Comparison of ENCODE assay signal across 14 cellular contexts in genomic region chr17:3730881-3731429, GRCh38. TPM values are rescaled to one million over a fixed set of nuclear protein-coding genes. Genes with fewer than 3 reads are reported as not detected.
A peak's percentile ranks its signal among the peaks of the same experiment; 100 is the strongest.
DNase-seq lines count a peak whose midpoint lies in the region; ATAC-seq and TF ChIP-seq lines count a peak whose summit lies in the region.
"Had no signal": no experiment of that assay in that cellular context is flagged by ENCODE, and none has a peak within 500 bp of the region (broad histone marks: within the 10 kb centered on the region; RNA-seq: fewer than 3 reads in every experiment).

No MANE protein-coding gene starts in this region.

- H3K4me2 ChIP-seq in SK-N-SH, result no peak overlapping the region

- peaks cover 22% of the 10 kb centered on the region for H3K36me3 Mint-ChIP-seq in WTC11
- peaks cover 0 to 29% (median 0%) of the 10 kb centered on the region in 3 donors for H3K36me3 Mint-ChIP-seq in CD8-positive, alpha-beta memory T cell
- peaks cover 3% of the 10 kb centered on the region for H3K36me3 Mint-ChIP-seq in progenitor cell of endocrine pancreas (ENCODE audit: insufficient read depth)

- ATAC-seq in SK-N-SH treated with all-trans-retinoic acid at 6 μM for 48 hours, result peak; percentile 71
- ATAC-seq in WTC11, result peak; percentile 23; the same call in 1 of the 2 replicates
- no peak for ATAC-seq in GM19455 (IDR thresholded peaks at IDR 0.05; ENCODE audit: unreplicated experiment)
- ATAC-seq: natural killer cell treated with Interleukin-12 subunit alpha and Interleukin-12 subunit beta and Interleukin-15 and Interleukin-18, amount 100 ng/mL, for 72 hours had no signal

- no peak for DNase-seq in SK-N-SH
- DNase-seq in WTC11 (ENCODE audit: low spot score), result no peak
- peak; percentile 76 for DNase-seq in hepatic stellate cell (ENCODE audit: low spot score)
- no peak for DNase-seq in retinal pigment epithelial cell (ENCODE audit: low read depth)
- DNase-seq in CD8-positive, alpha-beta memory T cell, result no peak
- no peak for DNase-seq in progenitor cell of endocrine pancreas (ENCODE audit: low spot score, unreplicated experiment)
- DNase-seq: 8988T, amniotic stem cell, small intestine, substantia nigra, SW 1271 had no signal

- no peaks in the 10 kb centered on the region for H3K9me2 ChIP-seq in SK-N-SH

- H3K27ac Mint-ChIP-seq in WTC11, result peak overlapping the region; percentile 82; the same call in 1 of the 2 replicates
- H3K27ac Mint-ChIP-seq in CD8-positive, alpha-beta memory T cell, result no peak overlapping the region
- no peak overlapping the region for H3K27ac Mint-ChIP-seq in progenitor cell of endocrine pancreas

- H3K9me3 ChIP-seq in SK-N-SH, result no peaks in the 10 kb centered on the region
- H3K9me3 ChIP-seq in CD8-positive, alpha-beta memory T cell (ENCODE audit: low read length), result no peaks in the 10 kb centered on the region

- no peaks in the 10 kb centered on the region for H4K20me1 ChIP-seq in SK-N-SH (ENCODE audit: insufficient read depth)

- no peaks in the 10 kb centered on the region for H3K9me3 Mint-ChIP-seq in WTC11
- H3K9me3 Mint-ChIP-seq in CD8-positive, alpha-beta memory T cell, result no peaks in the 10 kb centered on the region
- H3K9me3 Mint-ChIP-seq in progenitor cell of endocrine pancreas (ENCODE audit: low read depth), result no peaks in the 10 kb centered on the region
- H3K9me3 Mint-ChIP-seq: natural killer cell treated with Interleukin-12 subunit alpha and Interleukin-12 subunit beta and Interleukin-15 and Interleukin-18, amount 100 ng/mL, for 72 hours had no signal

- H3K27me3 Mint-ChIP-seq in WTC11 (ENCODE audit: low read depth) (no peaks in the 10 kb centered on the region), progenitor cell of endocrine pancreas (no peaks in the 10 kb centered on the region)
- H3K27me3 Mint-ChIP-seq in CD8-positive, alpha-beta memory T cell, result no peaks in the 10 kb centered on the region
- H3K27me3 Mint-ChIP-seq: natural killer cell treated with Interleukin-12 subunit alpha and Interleukin-12 subunit beta and Interleukin-15 and Interleukin-18, amount 100 ng/mL, for 72 hours had no signal

- H3K4me3 Mint-ChIP-seq in WTC11, result no peak overlapping the region
- H3K4me3 Mint-ChIP-seq in CD8-positive, alpha-beta memory T cell, result no peak overlapping the region
- H3K4me3 Mint-ChIP-seq in progenitor cell of endocrine pancreas (ENCODE audit: low read depth), result no peak overlapping the region
- H3K4me3 Mint-ChIP-seq: natural killer cell treated with Interleukin-12 subunit alpha and Interleukin-12 subunit beta and Interleukin-15 and Interleukin-18, amount 100 ng/mL, for 72 hours had no signal

- H3K27me3 ChIP-seq in SK-N-SH (ENCODE audit: insufficient read depth), result no peaks in the 10 kb centered on the region
- H3K27me3 ChIP-seq in CD8-positive, alpha-beta memory T cell (ENCODE audit: insufficient read depth, low read length, poor library complexity, severe bottlenecking), result no peaks in the 10 kb centered on the region

- H3K9ac ChIP-seq in SK-N-SH, result no peak overlapping the region

- peaks cover 0 to 3% of the 10 kb centered on the region in 2 experiments for H3K36me3 ChIP-seq in SK-N-SH (replicated peaks in 1 of 2; ENCODE audit: control insufficient read depth in 1 of 2, insufficient read depth in 2 of 2, low read length in 1 of 2)
- no peaks in the 10 kb centered on the region for H3K36me3 ChIP-seq in CD8-positive, alpha-beta memory T cell (ENCODE audit: insufficient read depth, low read length)

- POLR2A ChIA-PET in SK-N-SH (lab: Yijun Ruan, JAX) (no interaction called here), WTC11 (lab: Charles Lee) (no interaction called here)
- POLR2A ChIA-PET in CD8-positive, alpha-beta memory T cell (lab: Charles Lee), result no interaction called here

- TF ChIP-seq RAD21 in SK-N-SH (IDR thresholded peaks at IDR 0.05; ENCODE audit: low read length), result no peak

- H3K4me3 ChIP-seq in SK-N-SH (ENCODE audit: low read depth in 2 of 2, low read length in 1 of 2) (no peak overlapping the region), retinal pigment epithelial cell (ENCODE audit: low read length) (peak overlapping the region; percentile 6)
- H3K4me3 ChIP-seq in CD8-positive, alpha-beta memory T cell (ENCODE audit: low read length), result no peak overlapping the region

- no peak overlapping the region; a peak in 1 of 4 replicates for H3K27ac ChIP-seq in SK-N-SH (ENCODE audit: low read depth in 2 of 2, low read length in 1 of 2)
- no peak overlapping the region for H3K27ac ChIP-seq in CD8-positive, alpha-beta memory T cell (ENCODE audit: low read depth, low read length)

- TF ChIP-seq EP300 in SK-N-SH (IDR thresholded peaks at IDR 0.05; ENCODE audit: borderline replicate concordance in 1 of 2, low read depth in 1 of 2, low read length in 1 of 2), result no peak

- WGBS in SK-N-SH (ENCODE audit: low lambda C conversion rate), result 59% methylated on average over 9 of the region's 9 CpGs

- CTCF ChIA-PET in SK-N-SH (lab: Yijun Ruan, JAX) (interaction anchor here (0.6 to 0.9 kb wide), 3 partner anchors 10 to 682 kb away, joined by 3 read pairs; no protein-coding TSS in a partner anchor), WTC11 (lab: Charles Lee) (interaction anchor here (0.9 to 2.2 kb wide), 5 partner anchors 9 to 68 kb away, joined by 3 to 8 read pairs (median 4); no protein-coding TSS in a partner anchor)
- CTCF ChIA-PET in CD8-positive, alpha-beta memory T cell (lab: Charles Lee), result no interaction called here

- peaks cover 11% of the 10 kb centered on the region for H3K4me1 Mint-ChIP-seq in WTC11
- peaks cover 0 to under 1% (median 0%) of the 10 kb centered on the region in 3 donors for H3K4me1 Mint-ChIP-seq in CD8-positive, alpha-beta memory T cell
- H3K4me1 Mint-ChIP-seq in progenitor cell of endocrine pancreas (ENCODE audit: low read depth), result no peaks in the 10 kb centered on the region

- TF ChIP-seq CTCF in SK-N-SH (IDR thresholded peaks at IDR 0.05) (no peak), WTC11 (IDR thresholded peaks at IDR 0.05) (no peak), retinal pigment epithelial cell (conservative IDR thresholded peaks at IDR 0.05; ENCODE audit: low read depth, low read length) (no peak), progenitor cell of endocrine pancreas (IDR thresholded peaks at IDR 0.05; ENCODE audit: unreplicated experiment) (no peak)

- H3F3A ChIP-seq in SK-N-SH (replicated peaks; ENCODE audit: insufficient read depth), result no peaks in the 10 kb centered on the region

- H2AFZ ChIP-seq in SK-N-SH (ENCODE audit: low read depth), result no peak overlapping the region

- peaks cover 20% of the 10 kb centered on the region for H3K79me2 ChIP-seq in SK-N-SH (ENCODE audit: insufficient read depth)

- H3K4me1 ChIP-seq in SK-N-SH (ENCODE audit: control insufficient read depth in 1 of 2, insufficient read depth in 2 of 2, low read depth in 1 of 2, low read length in 1 of 2), result peaks cover 0 to 5% of the 10 kb centered on the region in 2 experiments; a peak in 1 of 4 replicates
- no peaks in the 10 kb centered on the region for H3K4me1 ChIP-seq in CD8-positive, alpha-beta memory T cell (ENCODE audit: insufficient read depth, low read length)

TF ChIP-seq in SK-N-SH, 30 proteins besides CTCF, POLR2A, EP300 and RAD21 (continues in another document):
- TF ChIP-seq RFX5 (IDR thresholded peaks at IDR 0.05; ENCODE audit: low read length) (no peak), ZBTB33 (IDR thresholded peaks at IDR 0.05; ENCODE audit: borderline replicate concordance, low read depth) (no peak), RCOR1 (IDR thresholded peaks at IDR 0.05; ENCODE audit: low read length) (no peak)

TF ChIP-seq in WTC11, 78 proteins besides CTCF, POLR2A, EP300 and RAD21:
- TF ChIP-seq ATF3 (CRISPR knock-in tag; conservative IDR thresholded peaks at IDR 0.05), result no peak
- TF ChIP-seq RORB (CRISPR knock-in tag; IDR thresholded peaks at IDR 0.05), result no peak
- TF ChIP-seq ZMAT4 (CRISPR knock-in tag; IDR thresholded peaks at IDR 0.05), result no peak
- no peak for TF ChIP-seq NFATC4 (CRISPR knock-in tag; IDR thresholded peaks at IDR 0.05)
- TF ChIP-seq CREM (CRISPR knock-in tag; IDR thresholded peaks at IDR 0.05), result no peak
- TF ChIP-seq GABPB1 (CRISPR knock-in tag; IDR thresholded peaks at IDR 0.05), result no peak

RNA-seq across cellular contexts. Expression of gene HASPIN, which starts 7.3 kb away (rescaled TPM):
- 1.2 and 1.4 TPM in 2 replicates for polyA plus RNA-seq in SK-N-SH (2012; rRNA removed)
- 1.2 and 1.6 TPM in 2 replicates for polyA plus RNA-seq in SK-N-SH (2012; cell fraction: cytosol; rRNA removed)
- 0.55 and 0.80 TPM in 2 replicates for polyA plus RNA-seq in SK-N-SH (2012; cell fraction: nucleus; rRNA removed)
- total RNA-seq in WTC11 (2021) (30.0 to 30.8 TPM (median 30.4 TPM) in 3 replicates), progenitor cell of endocrine pancreas (8.5 and 8.6 TPM in 2 replicates)
- total RNA-seq in CD8-positive, alpha-beta memory T cell, result 10 to 100 TPM; 16.0 to 16.6 TPM
- polyA plus RNA-seq in CD8-positive, alpha-beta memory T cell, result 0.09 TPM

RNA-seq across cellular contexts. Expression of gene P2RX5, which starts 35.0 kb away (rescaled TPM):
- 0.71 and 0.97 TPM in 2 replicates for polyA plus RNA-seq in SK-N-SH (2012; rRNA removed)
- 0.62 and 0.94 TPM in 2 replicates for polyA plus RNA-seq in SK-N-SH (2012; cell fraction: cytosol; rRNA removed)
- polyA plus RNA-seq in SK-N-SH (2012; cell fraction: nucleus; rRNA removed), result 2.0 and 2.2 TPM in 2 replicates
- total RNA-seq in WTC11 (2021) (6.4 to 9.5 TPM (median 8.8 TPM) in 3 replicates), progenitor cell of endocrine pancreas (0.89 and 0.95 TPM in 2 replicates)
- total RNA-seq in CD8-positive, alpha-beta memory T cell, result 10 to 100 TPM in 1 of 2 experiments, 1 to 10 TPM in 1; 9.8 to 12.0 TPM
- 37.4 TPM for polyA plus RNA-seq in CD8-positive, alpha-beta memory T cell
